Comparison of ENCODE assay signal across 34 cellular contexts in the genomic region with DNA sequence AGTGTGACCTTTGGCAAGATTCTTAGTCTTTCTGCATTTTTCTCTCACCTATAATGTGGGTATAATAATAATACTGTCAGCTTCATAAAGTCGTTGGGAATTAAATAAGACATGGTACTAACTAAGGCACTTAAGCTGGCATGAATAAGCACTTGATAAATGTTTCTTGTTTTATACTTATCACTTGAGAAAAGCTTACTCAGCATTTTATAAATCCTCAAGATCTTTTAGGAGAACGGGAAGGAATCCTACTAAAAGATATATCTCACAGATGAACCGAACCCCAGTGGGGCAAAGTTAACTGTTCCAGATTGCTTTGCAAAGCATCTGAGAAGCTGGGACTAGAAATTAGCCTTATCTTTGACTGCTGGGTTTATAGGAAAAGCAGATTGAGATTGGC.
"Had no signal": no experiment of that assay in that cellular context is flagged by ENCODE, and none has a peak within 500 bp of the region (broad histone marks: within the 10 kb centered on the region; RNA-seq: fewer than 3 reads in every experiment).

No MANE protein-coding gene starts in this region.

- H3K27me3 ChIP-seq: adrenal gland, body of pancreas, brain microvascular endothelial cell, breast epithelium had no signal

- H3K9me3 ChIP-seq: adrenal gland, body of pancreas, breast epithelium had no signal

- H3K27ac ChIP-seq: adrenal gland, body of pancreas, brain microvascular endothelial cell, breast epithelium, VCaP had no signal

- H3K4me1 ChIP-seq: adrenal gland, body of pancreas, breast epithelium had no signal

- H3K36me3 ChIP-seq: adrenal gland, breast epithelium had no signal

- H3K4me3 ChIP-seq: adrenal gland, body of pancreas, breast epithelium had no signal

- FAIRE-seq: astrocyte, colon, TTC549 had no signal

- ATAC-seq: activated CD8-positive, alpha-beta T cell treated with anti-CD3 and anti-CD28 coated beads for 36 hours; activated naive CD4-positive, alpha-beta T cell treated with anti-CD3 and anti-CD28 coated beads, Interleukin-2, amount 50 U/mL, for 72 hours; activated T-cell treated with anti-CD3 and anti-CD28 coated beads, Interleukin-2, amount 50 U/mL, for 4 hours; activated T-cell treated with anti-CD3 and anti-CD28 coated beads, Interleukin-2, amount 50 U/mL, for 72 hours; activated T-helper 17 cell treated with anti-CD3 and anti-CD28 coated beads, Interleukin-2, amount 50 U/mL, for 72 hours; body of pancreas had no signal

- DNase-seq: activated B cell treated with CpG ODN at 0.5 μM for 24 hours; activated CD4-positive, alpha-beta memory T cell treated with anti-CD3 and anti-CD28 coated beads for 36 hours; activated CD4-positive, alpha-beta T cell treated with anti-CD3 and anti-CD28 coated beads for 4 hours; activated CD4-positive, alpha-beta T cell treated with anti-CD3 and anti-CD28 coated beads, Interleukin-2, amount 10 ng/mL, durations not matched to agents 24 days and 14 days; activated CD4-positive, alpha-beta T cell treated with anti-CD3 and anti-CD28 coated beads, Interleukin-2, amount 50 U/mL, for 1 hour; activated CD4-positive, alpha-beta T cell treated with anti-CD3 and anti-CD28 coated beads, Interleukin-2, amount 50 U/mL, for 4 hours; activated CD4-positive, CD25-positive, alpha-beta regulatory T cell treated with anti-CD3 and anti-CD28 coated beads, Interleukin-2, amount 50 U/mL, for 72 hours; activated CD8-positive, alpha-beta memory T cell treated with anti-CD3 and anti-CD28 coated beads, Interleukin-2, amount 50 U/mL, for 4 hours; activated CD8-positive, alpha-beta T cell treated with anti-CD3 and anti-CD28 coated beads for 36 hours; activated effector memory CD4-positive, alpha-beta T cell treated with anti-CD3 and anti-CD28 coated beads, Interleukin-2, amount 50 U/mL, for 16 hours; activated gamma-delta T cell treated with Interleukin-2 at 50 U/mL for 16 hours; activated naive CD4-positive, alpha-beta T cell; activated naive CD4-positive, alpha-beta T cell treated with anti-CD3 and anti-CD28 coated beads for 36 hours; activated naive CD4-positive, alpha-beta T cell treated with anti-CD3 and anti-CD28 coated beads, Interleukin-2, amount 50 U/mL, for 16 hours; activated naive CD8-positive, alpha-beta T cell treated with anti-CD3 and anti-CD28 coated beads for 36 hours; activated T-cell treated with anti-CD3 and anti-CD28 coated beads for 4 hours; activated T-cell treated with anti-CD3 and anti-CD28 coated beads, Interleukin-2, amount 50 U/mL, for 1 hour; activated T-cell treated with anti-CD3 and anti-CD28 coated beads, Interleukin-2, amount 50 U/mL, for 4 hours; activated T-cell treated with anti-CD3 and anti-CD28 coated beads, Interleukin-2, amount 50 U/mL, for 72 hours; adrenal gland; amniotic stem cell; aorta; body of pancreas; brain microvascular endothelial cell; central memory CD4-positive, alpha-beta T cell; T-helper 2 cell; T-helper 9 cell had no signal
